Comparison of ENCODE assay signal across 28 cellular contexts in the genomic region with DNA sequence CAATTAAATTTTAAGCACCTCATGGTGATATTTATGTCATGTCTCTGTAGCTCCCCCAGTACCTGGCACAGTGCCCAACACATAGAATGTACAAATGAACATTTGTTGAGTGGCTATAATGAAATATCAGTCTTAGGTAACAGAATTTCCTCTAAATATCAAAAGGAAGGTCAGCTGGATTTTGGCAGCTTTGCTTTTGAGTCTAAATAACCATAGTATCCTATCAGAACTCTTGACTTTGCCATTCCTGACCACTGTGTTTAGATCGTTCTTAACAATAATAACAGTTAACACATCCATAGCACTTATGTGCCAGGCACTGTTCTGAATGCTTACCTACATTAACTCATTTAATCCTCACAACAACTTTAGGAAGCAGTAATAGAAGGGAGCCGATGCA. TPM values are rescaled to one million over a fixed set of nuclear protein-coding genes. Genes with fewer than 3 reads are reported as not detected.
DNase-seq lines count a peak whose midpoint lies in the region; ATAC-seq and TF ChIP-seq lines count a peak whose summit lies in the region.
"Had no signal": no experiment of that assay in that cellular context is flagged by ENCODE, and none has a peak within 500 bp of the region (broad histone marks: within the 10 kb centered on the region; RNA-seq: fewer than 3 reads in every experiment).

No MANE protein-coding gene starts in this region.

- TF ChIP-seq CTCF in CD4-positive, alpha-beta T cell (IDR thresholded peaks at IDR 0.05), result no peak
- no peak for TF ChIP-seq CTCF in HEK293 (tag by site-specific recombination; IDR thresholded peaks at IDR 0.05)
- no peak for TF ChIP-seq CTCF in osteoblast (IDR thresholded peaks at IDR 0.05; ENCODE audit: extremely low read depth, low read depth, low read length)

- H3K4me2 ChIP-seq in osteoblast (ENCODE audit: insufficient read depth, low read length), result no peak overlapping the region
- H3K4me2 ChIP-seq: GM23338 had no signal

- no peak for DNase-seq in CD4-positive, alpha-beta T cell
- no peak for DNase-seq in activated T-helper 1 cell treated with anti-CD3 and anti-CD28 coated beads, Interleukin-12 subunit alpha, Interleukin-12 subunit beta, Interleukin-2, Interleukin-4 antibody, amounts not matched to agents 30 ng/mL and 10 ng/mL and 1 ng/mL, durations not matched to agents 14 hours and 24 hours and 36 hours (ENCODE audit: low spot score)
- no peak for DNase-seq in effector CD8-positive, alpha-beta T cell (lab: John Stamatoyannopoulos, UW)
- no peak for DNase-seq in osteoblast (ENCODE audit: insufficient read length, low spot score, missing footprints)
- no peak for DNase-seq in RPMI8226
- no peak for DNase-seq in effector memory CD8-positive, alpha-beta T cell
- DNase-seq: activated CD4-positive, alpha-beta T cell treated with anti-CD3 and anti-CD28 coated beads for 48 hours; body of pancreas; colonic mucosa; DMS79; head of caudate nucleus; NCI-H2171; NCI-H526 treated with DMSO at 0.1 percent for 48 hours; PC-3; psoas muscle; SIG-M5; stimulated activated CD4-positive, alpha-beta T cell treated with anti-CD3 and anti-CD28 coated beads, Interleukin-2, amount 100 ng/mL, for 24 hours; stimulated activated naive B cell treated with anti-CD40 and anti-IgM and Interleukin-4, amounts not matched to agents 10 μg/mL and 1 μg/mL and 100 μg/mL, for 72 hours; T-helper 1 cell; tibial artery had no signal

- no peaks in the 10 kb centered on the region for H3K4me1 ChIP-seq in HEK293 (ENCODE audit: control insufficient read depth, insufficient read depth, low read length)
- H3K4me1 ChIP-seq in osteoblast (ENCODE audit: insufficient read depth, low read length), result peaks cover 4% of the 10 kb centered on the region

- peaks cover 9% of the 10 kb centered on the region for H3K79me2 ChIP-seq in osteoblast (ENCODE audit: insufficient read depth, low read length)

- H3K27ac ChIP-seq in CD4-positive, alpha-beta T cell (ENCODE audit: low read depth, low read length), result no peak overlapping the region
- H3K27ac ChIP-seq in HEK293 (ENCODE audit: extremely low read depth, low read depth, low read length), result no peak overlapping the region
- H3K27ac ChIP-seq in layer of hippocampus (ENCODE audit: low read depth, low read length), result peak overlapping the region; percentile 76
- no peak overlapping the region for H3K27ac ChIP-seq in osteoblast (ENCODE audit: low read depth, low read length)
- H3K27ac ChIP-seq: body of pancreas, colonic mucosa, psoas muscle, tibial artery had no signal

- H3K27me3 ChIP-seq in CD4-positive, alpha-beta T cell (ENCODE audit: control insufficient read depth, insufficient read depth, low read length), result no peaks in the 10 kb centered on the region
- H3K27me3 ChIP-seq in layer of hippocampus (ENCODE audit: control insufficient read depth, insufficient read depth, low read length) (no peaks in the 10 kb centered on the region), osteoblast (ENCODE audit: insufficient read depth, low read length) (no peaks in the 10 kb centered on the region)
- H3K27me3 ChIP-seq: body of pancreas, colonic mucosa, tibial artery had no signal

- no peaks in the 10 kb centered on the region for H3K9me3 Mint-ChIP-seq in CD4-positive, alpha-beta T cell
- H3K9me3 Mint-ChIP-seq in activated T-helper 1 cell treated with anti-CD3 and anti-CD28 coated beads, Interleukin-12 subunit alpha, Interleukin-12 subunit beta, Interleukin-2, Interleukin-4 antibody, amounts not matched to agents 30 ng/mL and 10 ng/mL and 1 ng/mL, durations not matched to agents 14 hours and 24 hours and 36 hours, result no peaks in the 10 kb centered on the region
- no peaks in the 10 kb centered on the region for H3K9me3 Mint-ChIP-seq in effector memory CD8-positive, alpha-beta T cell
- H3K9me3 Mint-ChIP-seq: mesothelial cell of epicardium; stimulated activated naive B cell treated with anti-CD40 and anti-IgM and Interleukin-4, amounts not matched to agents 10 μg/mL and 1 μg/mL and 100 μg/mL, for 72 hours had no signal

- H2AFZ ChIP-seq in osteoblast (ENCODE audit: low read length), result no peak overlapping the region
- H2AFZ ChIP-seq: GM23338 had no signal

- ATAC-seq in CD4-positive, alpha-beta T cell (ENCODE audit: poor library complexity), result no peak
- no peak for ATAC-seq in effector memory CD8-positive, alpha-beta T cell (replicated peaks)
- ATAC-seq: body of pancreas; GM12878; GM23338; left lobe of liver; PC-3; psoas muscle; stimulated activated naive B cell treated with anti-CD40 and anti-IgM and Interleukin-4, amounts not matched to agents 10 μg/mL and 1 μg/mL and 100 μg/mL, for 72 hours had no signal

- CTCF ChIA-PET in CD4-positive, alpha-beta T cell (lab: Charles Lee), result interaction anchor here (0.7 to 1.6 kb wide), 4 partner anchors 10 to 35 kb away, joined by 3 to 4 read pairs (median 4); no protein-coding TSS in a partner anchor
- CTCF ChIA-PET in HEK293 (lab: Yijun Ruan, JAX), result interaction anchor here (0.7 kb wide), 1 partner anchor 67 kb away, joined by 4 read pairs; no protein-coding TSS in a partner anchor

- no peaks in the 10 kb centered on the region for H3K36me3 ChIP-seq in HEK293 (ENCODE audit: control insufficient read depth in 2 of 2, insufficient read depth in 1 of 2, low read length in 2 of 2)
- no peaks in the 10 kb centered on the region for H3K36me3 ChIP-seq in osteoblast (ENCODE audit: insufficient read depth, low read length)
- H3K36me3 ChIP-seq: colonic mucosa, tibial artery had no signal

- intact Hi-C loops in CD4-positive, alpha-beta T cell (cut with DNase I, micrococcal nuclease), result loop anchor here in 1 of 2 experiments (2.0 kb wide), 1 partner anchor 69 kb away; no protein-coding TSS in a partner anchor
- intact Hi-C loops in activated T-helper 1 cell treated with anti-CD3 and anti-CD28 coated beads, Interleukin-12 subunit alpha, Interleukin-12 subunit beta, Interleukin-2, Interleukin-4 antibody, amounts not matched to agents 30 ng/mL and 10 ng/mL and 1 ng/mL, durations not matched to agents 14 hours and 24 hours and 36 hours (cut with micrococcal nuclease), result no loop called here

- peaks cover 91% of the 10 kb centered on the region for H3K4me1 Mint-ChIP-seq in CD4-positive, alpha-beta T cell (ENCODE audit: low read depth)
- peaks cover 82% of the 10 kb centered on the region for H3K4me1 Mint-ChIP-seq in activated T-helper 1 cell treated with anti-CD3 and anti-CD28 coated beads, Interleukin-12 subunit alpha, Interleukin-12 subunit beta, Interleukin-2, Interleukin-4 antibody, amounts not matched to agents 30 ng/mL and 10 ng/mL and 1 ng/mL, durations not matched to agents 14 hours and 24 hours and 36 hours (ENCODE audit: low read depth)
- peaks cover 37 to 48% of the 10 kb centered on the region in 2 donors for H3K4me1 Mint-ChIP-seq in effector memory CD8-positive, alpha-beta T cell (ENCODE audit: low read depth in 2 of 2)

- H3K9me3 ChIP-seq in CD4-positive, alpha-beta T cell (ENCODE audit: control insufficient read depth, low read length), result no peaks in the 10 kb centered on the region
- H3K9me3 ChIP-seq in HEK293 (ENCODE audit: control insufficient read depth, insufficient read depth, low read depth, low read length) (no peaks in the 10 kb centered on the region), osteoblast (ENCODE audit: low read depth, low read length) (no peaks in the 10 kb centered on the region)
- H3K9me3 ChIP-seq: body of pancreas, colonic mucosa, psoas muscle, tibial artery had no signal

- no peak overlapping the region for H3K4me3 Mint-ChIP-seq in CD4-positive, alpha-beta T cell
- H3K4me3 Mint-ChIP-seq in activated T-helper 1 cell treated with anti-CD3 and anti-CD28 coated beads, Interleukin-12 subunit alpha, Interleukin-12 subunit beta, Interleukin-2, Interleukin-4 antibody, amounts not matched to agents 30 ng/mL and 10 ng/mL and 1 ng/mL, durations not matched to agents 14 hours and 24 hours and 36 hours, result no peak overlapping the region
- no peak overlapping the region for H3K4me3 Mint-ChIP-seq in effector memory CD8-positive, alpha-beta T cell
- H3K4me3 Mint-ChIP-seq: CD14-positive monocyte; GM23338; mesothelial cell of epicardium; stimulated activated naive B cell treated with anti-CD40 and anti-IgM and Interleukin-4, amounts not matched to agents 10 μg/mL and 1 μg/mL and 100 μg/mL, for 72 hours had no signal

- H3K27ac Mint-ChIP-seq in CD4-positive, alpha-beta T cell, result peak overlapping the region; percentile 81
- H3K27ac Mint-ChIP-seq in activated T-helper 1 cell treated with anti-CD3 and anti-CD28 coated beads, Interleukin-12 subunit alpha, Interleukin-12 subunit beta, Interleukin-2, Interleukin-4 antibody, amounts not matched to agents 30 ng/mL and 10 ng/mL and 1 ng/mL, durations not matched to agents 14 hours and 24 hours and 36 hours, result peak overlapping the region; percentile 0
- H3K27ac Mint-ChIP-seq in effector memory CD8-positive, alpha-beta T cell, result peak overlapping the region in 1 of 2 donors; percentile 62
- H3K27ac Mint-ChIP-seq: GM23338, mesothelial cell of epicardium had no signal

- peaks cover 2% of the 10 kb centered on the region for H4K20me1 ChIP-seq in osteoblast (ENCODE audit: insufficient read depth, low read length)

- no peaks in the 10 kb centered on the region for H3K27me3 Mint-ChIP-seq in CD4-positive, alpha-beta T cell
- no peaks in the 10 kb centered on the region for H3K27me3 Mint-ChIP-seq in activated T-helper 1 cell treated with anti-CD3 and anti-CD28 coated beads, Interleukin-12 subunit alpha, Interleukin-12 subunit beta, Interleukin-2, Interleukin-4 antibody, amounts not matched to agents 30 ng/mL and 10 ng/mL and 1 ng/mL, durations not matched to agents 14 hours and 24 hours and 36 hours (ENCODE audit: insufficient read depth)
- H3K27me3 Mint-ChIP-seq in effector memory CD8-positive, alpha-beta T cell, result no peaks in the 10 kb centered on the region
- H3K27me3 Mint-ChIP-seq: stimulated activated naive B cell treated with anti-CD40 and anti-IgM and Interleukin-4, amounts not matched to agents 10 μg/mL and 1 μg/mL and 100 μg/mL, for 72 hours had no signal

- POLR2A ChIA-PET in CD4-positive, alpha-beta T cell (lab: Charles Lee), result interaction anchor here (0.7 to 1.3 kb wide), 7 partner anchors 9 to 109 kb away, joined by 3 to 6 read pairs (median 3); no protein-coding TSS in a partner anchor
- POLR2A ChIA-PET in HEK293 (lab: Yijun Ruan, JAX), result no interaction called here

- no peak overlapping the region for H3K4me3 ChIP-seq in HEK293 (ENCODE audit: low read depth, low read length)
- H3K4me3 ChIP-seq in osteoblast (ENCODE audit: insufficient read depth, low read length), result no peak overlapping the region
- H3K4me3 ChIP-seq: body of pancreas, colonic mucosa, GM12878, GM23338, psoas muscle, skin epidermis, tibial artery had no signal

- peaks cover 57% of the 10 kb centered on the region for H3K36me3 Mint-ChIP-seq in CD4-positive, alpha-beta T cell (ENCODE audit: low read depth)
- peaks cover 34% of the 10 kb centered on the region for H3K36me3 Mint-ChIP-seq in activated T-helper 1 cell treated with anti-CD3 and anti-CD28 coated beads, Interleukin-12 subunit alpha, Interleukin-12 subunit beta, Interleukin-2, Interleukin-4 antibody, amounts not matched to agents 30 ng/mL and 10 ng/mL and 1 ng/mL, durations not matched to agents 14 hours and 24 hours and 36 hours (ENCODE audit: low read depth)
- peaks cover 26% of the 10 kb centered on the region for H3K36me3 Mint-ChIP-seq in effector memory CD8-positive, alpha-beta T cell (ENCODE audit: insufficient read depth)

RNA-seq across cellular contexts. Expression of gene TMEM123, which starts 26.6 kb away (rescaled TPM):
- 100 to 1,000 TPM; 288 to 307 TPM for total RNA-seq in CD4-positive, alpha-beta T cell
- total RNA-seq in activated T-helper 1 cell treated with anti-CD3 and anti-CD28 coated beads, Interleukin-12 subunit alpha, Interleukin-12 subunit beta, Interleukin-2, Interleukin-4 antibody, amounts not matched to agents 30 ng/mL and 10 ng/mL and 1 ng/mL, durations not matched to agents 14 hours and 24 hours and 36 hours, result 206 and 231 TPM in 2 replicates
- 89.3 and 91.9 TPM in 2 replicates for total RNA-seq in osteoblast
